In genomic region chr16:22190169-22191088, GRCh38 we compare ENCODE assay signal across 8 cellular contexts.
DNase-seq lines count a peak whose midpoint lies in the region; ATAC-seq, FAIRE-seq and TF ChIP-seq lines count a peak whose summit lies in the region.

No MANE protein-coding gene starts in this region.

- H3K4me1 Mint-ChIP-seq in nephron = peaks cover 32% of the 10 kb centered on the region

- TF ChIP-seq POLR2A in H54 (IDR thresholded peaks at IDR 0.05; ENCODE audit: low read depth, low read length) = peak; percentile 29

- TF ChIP-seq CTCF in RWPE1 (conservative IDR thresholded peaks at IDR 0.05; ENCODE audit: low read depth) (no peak), nephron (IDR thresholded peaks at IDR 0.05; ENCODE audit: unreplicated experiment in 3 of 3) (no peak)

- H3K27ac ChIP-seq in RWPE1 = peak overlapping the region; percentile 89

- CTCF ChIA-PET in RWPE1 (lab: Yijun Ruan, JAX) = interaction anchor here (0.6 to 0.7 kb wide), 3 partner anchors 16 to 107 kb away, joined by 3 to 6 read pairs (median 3); partner anchors contain the start of gene POLR3E

- H3K27me3 Mint-ChIP-seq in nephron (ENCODE audit: low read depth) = peaks cover under 1% of the 10 kb centered on the region

- peak; percentile 97 for DNase-seq in ELR (ENCODE audit: low read depth)
- DNase-seq in H54 (ENCODE audit: insufficient read length, low spot score) = peak; percentile 76
- peak; percentile 100 for DNase-seq in LoVo (ENCODE audit: low spot score)
- peak; percentile 94 for DNase-seq in RWPE1 (ENCODE audit: low spot score)
- peak; percentile 98 for DNase-seq in activated T-helper 9 cell treated with anti-CD3 and anti-CD28 coated beads, Interleukin-2, amount 50 U/mL, for 16 hours (ENCODE audit: low read depth)
- DNase-seq in fibroblast of peridontal ligament (ENCODE audit: extremely low read depth) = peak; percentile 100
- peak; percentile 99 for DNase-seq in stimulated activated naive CD8-positive, alpha-beta T cell treated with anti-CD3 and anti-CD28 coated beads, Interleukin-15, Interleukin-2, amounts not matched to agents 100 U/mL and 50 U/mL, for 24 hours

- peak; percentile 67 for ATAC-seq in stimulated activated naive CD8-positive, alpha-beta T cell treated with anti-CD3 and anti-CD28 coated beads, Interleukin-15, Interleukin-2, amounts not matched to agents 100 U/mL and 50 U/mL, for 24 hours

- no peaks in the 10 kb centered on the region for H3K36me3 Mint-ChIP-seq in nephron (ENCODE audit: low read depth)

- peak overlapping the region; percentile 86 to 93 (median 89) for H3K4me3 Mint-ChIP-seq in nephron

- POLR2A ChIA-PET in RWPE1 (lab: Yijun Ruan, JAX; ENCODE audit: low non-redundant PET) = no interaction called here

- no peaks in the 10 kb centered on the region for H3K9me3 Mint-ChIP-seq in nephron

- H3K27ac Mint-ChIP-seq in nephron = peak overlapping the region; percentile 72 to 99 (median 98)

- FAIRE-seq in H54 (lab: Jason Lieb, UNC) = peak; percentile 76

Comparison
In these comparisons a context has a peak if more than half of its experiments do, and no peak if none do; other contexts are left out.
1. Peak in every context shown above with its lines: DNase-seq, ATAC-seq and H3K27ac ChIP-seq.